10 cellular contexts compared by ENCODE assay signal in genomic region chr4:151418385-151418784, GRCh38. TPM values are rescaled to one million over a fixed set of nuclear protein-coding genes. Genes with fewer than 3 reads are reported as not detected.
DNase-seq lines count a peak whose midpoint lies in the region; ATAC-seq and TF ChIP-seq lines count a peak whose summit lies in the region.
"Had no signal": no experiment of that assay in that cellular context is flagged by ENCODE, and none has a peak within 500 bp of the region (broad histone marks: within the 10 kb centered on the region; RNA-seq: fewer than 3 reads in every experiment).

No MANE protein-coding gene starts in this region.

- H3K4me2 ChIP-seq in HCT116 (ENCODE audit: low read length), result peak overlapping the region; percentile 49
- H3K4me2 ChIP-seq in hepatocyte, result no peak overlapping the region

- H3K9ac ChIP-seq in HCT116 (ENCODE audit: low read length), result peak overlapping the region; percentile 6; the same call in 1 of the 2 replicates

- H3K9me3 ChIP-seq in HCT116 (ENCODE audit: control insufficient read depth in 1 of 2, insufficient read depth in 1 of 2, low read depth in 1 of 2, low read length in 2 of 2) (no peaks in the 10 kb centered on the region), hepatocyte (ENCODE audit: low read depth) (no peaks in the 10 kb centered on the region), transverse colon (no peaks in the 10 kb centered on the region), SJCRH30 (replicated peaks) (no peaks in the 10 kb centered on the region), ovary (no peaks in the 10 kb centered on the region)
- H3K9me3 ChIP-seq: sigmoid colon had no signal

- H3K4me3 Mint-ChIP-seq in activated T-helper 17 cell treated with anti-CD3 and anti-CD28 coated beads, Interleukin-2, amount 50 U/mL, for 72 hours, result no peak overlapping the region

- H3K27ac ChIP-seq in HCT116 (ENCODE audit: low read depth, low read length) (peak overlapping the region; percentile 1; the same call in 1 of the 2 replicates), hepatocyte (peak overlapping the region; percentile 82), transverse colon (peak overlapping the region; percentile 25 to 59 (median 41)), SJCRH30 (no peak overlapping the region), ovary (no peak overlapping the region)
- H3K27ac ChIP-seq: sigmoid colon had no signal

- BruUV-seq in HCT116 (replicated peaks; lab: Mats Ljungman, UMichigan), result no TSS peak

- H3K27me3 Mint-ChIP-seq in activated T-helper 17 cell treated with anti-CD3 and anti-CD28 coated beads, Interleukin-2, amount 50 U/mL, for 72 hours, result peaks cover 12% of the 10 kb centered on the region

- H3K4me1 ChIP-seq in HCT116 (ENCODE audit: control insufficient read depth in 1 of 2, insufficient read depth in 2 of 2, low read length in 2 of 2) (peaks cover 16 to 42% of the 10 kb centered on the region in 2 experiments), hepatocyte (ENCODE audit: insufficient read depth) (no peaks in the 10 kb centered on the region), transverse colon (peaks cover 0 to 14% (median 2%) of the 10 kb centered on the region in 4 donors), SJCRH30 (peaks cover 24% of the 10 kb centered on the region), ovary (ENCODE audit: insufficient read depth) (no peaks in the 10 kb centered on the region)
- H3K4me1 ChIP-seq: sigmoid colon had no signal

- no peaks in the 10 kb centered on the region for H3K4me1 Mint-ChIP-seq in activated T-helper 17 cell treated with anti-CD3 and anti-CD28 coated beads, Interleukin-2, amount 50 U/mL, for 72 hours

- TF ChIP-seq CTCF in HCT116 (IDR thresholded peaks at IDR 0.05 in 2 of 3, conservative IDR thresholded peaks at IDR 0.05 in 1 of 3; ENCODE audit: borderline replicate concordance in 1 of 3, insufficient read depth in 1 of 3, low read depth in 2 of 3, low read length in 2 of 3) (no peak), hepatocyte (IDR thresholded peaks at IDR 0.05; ENCODE audit: poor library complexity) (no peak), transverse colon (IDR thresholded peaks at IDR 0.05) (no peak), ovary (IDR thresholded peaks at IDR 0.05) (no peak)

- no peaks in the 10 kb centered on the region for H3K27me3 ChIP-seq in HCT116 (ENCODE audit: insufficient read depth, low read length)
- H3K27me3 ChIP-seq in hepatocyte, result no peaks in the 10 kb centered on the region
- no peaks in the 10 kb centered on the region for H3K27me3 ChIP-seq in transverse colon
- no peaks in the 10 kb centered on the region for H3K27me3 ChIP-seq in SJCRH30
- H3K27me3 ChIP-seq in ovary, result no peaks in the 10 kb centered on the region
- H3K27me3 ChIP-seq: sigmoid colon had no signal

- H4K20me1 ChIP-seq in HCT116 (ENCODE audit: insufficient read depth) (no peaks in the 10 kb centered on the region), hepatocyte (ENCODE audit: insufficient read depth, poor library complexity, severe bottlenecking) (no peaks in the 10 kb centered on the region)

- intact Hi-C loops in HCT116 (cut with micrococcal nuclease) (no loop called here), transverse colon (cut with DNase I; ENCODE audit: low total_unique reads) (no loop called here), ovary (cut with DNase I) (no loop called here)

- peak; percentile 53 for DNase-seq in HCT116 (ENCODE audit: low read depth, low spot score)
- DNase-seq in hepatocyte (ENCODE audit: low spot score), result peak; percentile 66
- no peak for DNase-seq in transverse colon
- no peak for DNase-seq in SJCRH30
- DNase-seq in ovary, result no peak
- no peak for DNase-seq in globus pallidus (ENCODE audit: low spot score)
- DNase-seq: NCI-H1092; sigmoid colon; stimulated activated naive CD4-positive, alpha-beta T cell treated with Interleukin-2 at 50 U/mL for 16 hours had no signal

- in situ Hi-C loops in transverse colon (cut with MboI; ENCODE audit: low pct_ligation_motif_present in 1 of 4, low pct_unique_long_range_greater_than_20kb in 1 of 4, low sequenced_read_pairs in 3 of 4), result no loop called here

- H3K9me2 ChIP-seq in HCT116 (ENCODE audit: insufficient read depth) (no peaks in the 10 kb centered on the region), hepatocyte (replicated peaks; ENCODE audit: insufficient read depth) (no peaks in the 10 kb centered on the region)

- no peak for TF ChIP-seq EP300 in transverse colon (IDR thresholded peaks at IDR 0.05; ENCODE audit: low read depth)
- no peak for TF ChIP-seq EP300 in ovary (IDR thresholded peaks at IDR 0.05)

- H3K36me3 ChIP-seq in HCT116 (ENCODE audit: control insufficient read depth in 1 of 2, insufficient read depth in 2 of 2, low read length in 2 of 2), result no peaks in the 10 kb centered on the region
- H3K36me3 ChIP-seq in hepatocyte (replicated peaks; ENCODE audit: insufficient read depth, low read depth), result no peaks in the 10 kb centered on the region
- H3K36me3 ChIP-seq in transverse colon, result no peaks in the 10 kb centered on the region
- H3K36me3 ChIP-seq in SJCRH30, result no peaks in the 10 kb centered on the region
- H3K36me3 ChIP-seq in ovary, result no peaks in the 10 kb centered on the region
- H3K36me3 ChIP-seq: sigmoid colon had no signal

- ATAC-seq in HCT116, result peak; percentile 71
- peak; percentile 53 for ATAC-seq in activated T-helper 17 cell treated with anti-CD3 and anti-CD28 coated beads, Interleukin-2, amount 50 U/mL, for 72 hours (replicated peaks)

- TF ChIP-seq RAD21 in HCT116 (IDR thresholded peaks at IDR 0.05; ENCODE audit: low read depth), result peak; percentile 3; the same call in 1 of the 2 replicates

- RAD21 ChIA-PET in HCT116 (lab: Charles Lee; ENCODE audit: low non-redundant PET in 1 of 2, low total read pairs in 2 of 2, uncharacterized antibody in 2 of 2, unreplicated experiment in 2 of 2), result no interaction called here

- POLR2A ChIA-PET in HCT116 (lab: Charles Lee), result no interaction called here

- H3K9me3 Mint-ChIP-seq in activated T-helper 17 cell treated with anti-CD3 and anti-CD28 coated beads, Interleukin-2, amount 50 U/mL, for 72 hours, result no peaks in the 10 kb centered on the region

- TF ChIP-seq POLR2A in HCT116 (IDR thresholded peaks at IDR 0.05; ENCODE audit: borderline replicate concordance, extremely low read depth, insufficient read depth, insufficient read length) (no peak), transverse colon (IDR thresholded peaks at IDR 0.05) (no peak), ovary (IDR thresholded peaks at IDR 0.05) (no peak)

- H3K4me3 ChIP-seq in HCT116 (replicated peaks in 1 of 2; ENCODE audit: low read depth in 1 of 2, low read length in 2 of 2) (0 out of 4 replicates have a peak overlapping the region, but pooled peaks of 1 of the 2 experiments have one; percentile 8), hepatocyte (no peak overlapping the region), transverse colon (no peak overlapping the region), SJCRH30 (no peak overlapping the region), ovary (no peak overlapping the region)
- H3K4me3 ChIP-seq: sigmoid colon had no signal

- H3K79me2 ChIP-seq in HCT116 (ENCODE audit: insufficient read depth, low read length), result peaks cover 3% of the 10 kb centered on the region; the same call in 1 of the 2 replicates
- peaks cover 42% of the 10 kb centered on the region for H3K79me2 ChIP-seq in hepatocyte

- H3K36me3 Mint-ChIP-seq in activated T-helper 17 cell treated with anti-CD3 and anti-CD28 coated beads, Interleukin-2, amount 50 U/mL, for 72 hours (ENCODE audit: low read depth), result no peaks in the 10 kb centered on the region

- H3K27ac Mint-ChIP-seq in activated T-helper 17 cell treated with anti-CD3 and anti-CD28 coated beads, Interleukin-2, amount 50 U/mL, for 72 hours, result no peak overlapping the region

- H2AFZ ChIP-seq in HCT116 (ENCODE audit: low read depth, low read length, poor library complexity, severe bottlenecking) (no peak overlapping the region), hepatocyte (no peak overlapping the region)

- CTCF ChIA-PET in HCT116 (lab: Charles Lee), result no interaction called here

TF ChIP-seq in HCT116, 20 proteins besides CTCF, POLR2A, EP300 and RAD21:
- TF ChIP-seq FOSL1 (IDR thresholded peaks at IDR 0.05; ENCODE audit: low read depth) (peak; percentile 59; the same call in 1 of the 2 replicates), SIN3A (IDR thresholded peaks at IDR 0.05; ENCODE audit: low read depth) (peak; percentile 63; the same call in 1 of the 2 replicates), SP1 (IDR thresholded peaks at IDR 0.05; ENCODE audit: low read depth) (peak; percentile 38), JUND (IDR thresholded peaks at IDR 0.05) (peak; percentile 44; the same call in 1 of the 2 replicates), ZBTB33 (IDR thresholded peaks at IDR 0.05; ENCODE audit: extremely low read depth, insufficient replicate concordance, low read length) (no peak)

RNA-seq across cellular contexts. Expression of gene FHIP1A, which starts 9.4 kb away (rescaled TPM):
- total RNA-seq in HCT116 (2021; ENCODE audit: unreplicated experiment) (14.8 TPM), hepatocyte (7.1 and 21.7 TPM in 2 replicates), transverse colon (10 to 100 TPM; 40.8 to 52.9 (median 44.5) TPM), ovary (10 to 100 TPM in 4 of 7 donors, 1 to 10 TPM in 3; 7.3 to 14.2 (median 11.9) TPM)
- 5.2 and 6.1 TPM in 2 replicates for polyA plus RNA-seq in HCT116 (2012)
- total RNA-seq in activated T-helper 17 cell treated with anti-CD3 and anti-CD28 coated beads, Interleukin-2, amount 50 U/mL, for 72 hours, result 1 to 10 TPM in 1 of 2 donors, not detected in 1; 3.1 TPM
- polyA plus RNA-seq in hepatocyte (1.8 and 2.0 TPM in 2 replicates), ovary (1 to 10 TPM in 1 of 2 donors, under 1 TPM in 1; 0.77 to 2.5 TPM)
- total RNA-seq in SJCRH30 (2014; rRNA removed; shearing (Covaris generic)), result 2.1 and 2.7 TPM in 2 replicates

Comparison
In these comparisons a context has a peak if more than half of its experiments do, and no peak if none do; other contexts are left out.
1. DNase-seq: peak in HCT116 (single experiment) and hepatocyte (single experiment); none in transverse colon (single experiment), SJCRH30 (0 of 2), ovary (0 of 5) and globus pallidus (single experiment).
2. H3K27ac ChIP-seq: peak in HCT116 (single experiment), hepatocyte (single experiment) and transverse colon (4 of 4); none in SJCRH30 (single experiment) and ovary (0 of 2).